31 cellular contexts compared by ENCODE assay signal in the genomic region with DNA sequence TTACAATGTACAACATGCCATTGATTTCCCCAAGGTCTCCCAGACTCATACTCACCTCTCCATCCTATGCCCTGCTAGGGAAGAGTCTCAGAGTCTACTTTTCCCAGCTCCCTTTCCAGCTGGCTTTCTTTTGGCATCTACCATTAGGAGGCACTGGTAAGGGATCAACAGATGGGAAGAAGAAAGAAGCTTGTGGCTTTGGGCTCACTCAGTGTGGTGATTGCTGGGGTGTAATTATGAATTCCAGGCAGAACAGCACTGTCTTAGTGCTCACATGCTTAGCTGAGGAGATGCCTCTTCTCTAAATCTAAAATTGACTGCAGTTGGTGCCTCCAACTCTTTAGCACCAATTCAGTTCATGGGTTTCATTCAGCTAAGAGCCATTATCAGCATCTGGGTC.
"Had no signal": no experiment of that assay in that cellular context is flagged by ENCODE, and none has a peak within 500 bp of the region (broad histone marks: within the 10 kb centered on the region; RNA-seq: fewer than 3 reads in every experiment).

No MANE protein-coding gene starts in this region.

- H3K4me1 ChIP-seq: ascending aorta had no signal

- H3K9me3 ChIP-seq: ascending aorta had no signal

- H3K27me3 ChIP-seq: ascending aorta, cardiac muscle cell had no signal

- DNase-seq: activated CD4-positive, alpha-beta memory T cell treated with anti-CD3 and anti-CD28 coated beads, Interleukin-2, amount 10 ng/mL, durations not matched to agents 7 days and 5 days; activated CD4-positive, alpha-beta T cell treated with anti-CD3 and anti-CD28 coated beads for 1 hour; activated CD4-positive, alpha-beta T cell treated with anti-CD3 and anti-CD28 coated beads for 36 hours; activated CD4-positive, alpha-beta T cell treated with anti-CD3 and anti-CD28 coated beads for 48 hours; activated CD4-positive, alpha-beta T cell treated with anti-CD3 and anti-CD28 coated beads, Interleukin-2, amount 10 ng/mL, durations not matched to agents 7 days and 5 days; activated CD4-positive, alpha-beta T cell treated with anti-CD3 and anti-CD28 coated beads, Interleukin-2, amount 50 U/mL, for 48 hours; activated CD4-positive, CD25-positive, alpha-beta regulatory T cell; activated CD8-positive, alpha-beta memory T cell treated with anti-CD3 and anti-CD28 coated beads for 24 hours; activated CD8-positive, alpha-beta memory T cell treated with anti-CD3 and anti-CD28 coated beads, Interleukin-2, amount 10 ng/mL, durations not matched to agents 7 days and 5 days; activated CD8-positive, alpha-beta memory T cell treated with anti-CD3 and anti-CD28 coated beads, Interleukin-2, amount 50 U/mL, for 48 hours; activated CD8-positive, alpha-beta T cell treated with anti-CD3 and anti-CD28 coated beads, Interleukin-2, amount 10 ng/mL, durations not matched to agents 7 days and 5 days; activated effector memory CD4-positive, alpha-beta T cell treated with Interleukin-2 at 50 U/mL for 16 hours; activated gamma-delta T cell; activated naive CD4-positive, alpha-beta T cell treated with anti-CD3 and anti-CD28 coated beads, Interleukin-2, amount 10 ng/mL, durations not matched to agents 7 days and 5 days; activated naive CD4-positive, alpha-beta T cell treated with Interleukin-2 at 50 U/mL for 16 hours; activated naive CD8-positive, alpha-beta T cell treated with anti-CD3 and anti-CD28 coated beads, Interleukin-2, amount 10 ng/mL, durations not matched to agents 7 days and 5 days; activated naive CD8-positive, alpha-beta T cell treated with anti-CD3 and anti-CD28 coated beads, Interleukin-2, amount 50 U/mL, for 24 hours; activated T-cell treated with anti-CD3 and anti-CD28 coated beads, Interleukin-2, amount 50 U/mL, for 24 hours; activated T-cell treated with anti-CD3 and anti-CD28 coated beads, Interleukin-2, amount 50 U/mL, for 48 hours; amygdala; anterior cingulate cortex; caudate nucleus; cerebellar nuclear complex; T-helper 1 cell; T-helper 2 cell; T-helper 9 cell; WERI-Rb-1 had no signal

- H3K4me3 ChIP-seq: ascending aorta, cardiac muscle cell had no signal

- H3K27ac ChIP-seq: ascending aorta, cardiac muscle cell, WERI-Rb-1 had no signal

- ATAC-seq: activated CD4-positive, alpha-beta T cell treated with anti-CD3 and anti-CD28 coated beads for 36 hours; activated CD4-positive, CD25-positive, alpha-beta regulatory T cell treated with anti-CD3 and anti-CD28 coated beads, Interleukin-2, amount 50 U/mL, for 24 hours; activated CD8-positive, alpha-beta memory T cell treated with anti-CD3 and anti-CD28 coated beads, Interleukin-2, amount 10 ng/mL, durations not matched to agents 7 days and 5 days; activated CD8-positive, alpha-beta T cell treated with anti-CD3 and anti-CD28 coated beads, Interleukin-2, amount 10 ng/mL, durations not matched to agents 7 days and 5 days; activated naive CD8-positive, alpha-beta T cell treated with anti-CD3 and anti-CD28 coated beads, Interleukin-2, amount 50 U/mL, for 24 hours; WTC11 had no signal

- H3K36me3 ChIP-seq: ascending aorta, cardiac muscle cell, WERI-Rb-1 had no signal
